ENCODE assay signal across 12 cellular contexts in genomic region chr14:31326111-31326510, GRCh38.
DNase-seq lines count a peak whose midpoint lies in the region; ATAC-seq and TF ChIP-seq lines count a peak whose summit lies in the region.
"Had no signal": no experiment of that assay in that cellular context is flagged by ENCODE, and none has a peak within 500 bp of the region (broad histone marks: within the 10 kb centered on the region; RNA-seq: fewer than 3 reads in every experiment).

No MANE protein-coding gene starts in this region.

- H3K27me3 ChIP-seq in RWPE2 (ENCODE audit: insufficient read depth, poor library complexity, severe bottlenecking), result no peaks in the 10 kb centered on the region

- no peak overlapping the region for H3K27ac ChIP-seq in RWPE2 (ENCODE audit: poor library complexity, severe bottlenecking)
- H3K27ac ChIP-seq: skin epidermis had no signal

- peak; percentile 25 for DNase-seq in ACHN
- peak; percentile 53 for DNase-seq in HCEC 1CT
- DNase-seq in RWPE2 (ENCODE audit: low spot score), result no peak
- DNase-seq in fibroblast of peridontal ligament (ENCODE audit: extremely low read depth), result peak; percentile 71
- no peak for DNase-seq in NCI-H748 (lab: John Stamatoyannopoulos, UW; ENCODE audit: unreplicated experiment)
- no peak for DNase-seq in DMS153 treated with DMSO at 0.1 percent for 48 hours (lab: John Stamatoyannopoulos, UW; ENCODE audit: unreplicated experiment)
- no peak for DNase-seq in cerebellar cortex (ENCODE audit: low spot score)
- DNase-seq: activated naive CD4-positive, alpha-beta T cell treated with anti-CD3 and anti-CD28 coated beads, Interleukin-2, amount 50 U/mL, for 16 hours; DMS79; NCI-H774 had no signal

- ATAC-seq in RWPE2 (ENCODE audit: low read depth) (peak; percentile 63; the same call in 2 of the 3 replicates), HG03108 (IDR thresholded peaks at IDR 0.05; ENCODE audit: unreplicated experiment) (no peak)

- TF ChIP-seq CTCF in RWPE2 (IDR thresholded peaks at IDR 0.05; ENCODE audit: poor library complexity, severe bottlenecking), result peak; percentile 63

- no peak overlapping the region for H3K4me3 ChIP-seq in RWPE2 (ENCODE audit: severe bottlenecking)
- H3K4me3 ChIP-seq: skin epidermis had no signal

- H3K9me3 ChIP-seq in RWPE2 (ENCODE audit: severe bottlenecking), result peaks cover 6% of the 10 kb centered on the region

- H3K4me1 ChIP-seq in RWPE2 (ENCODE audit: insufficient read depth, poor library complexity, severe bottlenecking), result no peaks in the 10 kb centered on the region

- in situ Hi-C loops in ACHN (cut with HindIII; ENCODE audit: low pct_ligation_motif_present, low pct_unique_long_range_greater_than_20kb, low sequenced_read_pairs), result no loop called here

- peaks cover 4% of the 10 kb centered on the region for H3K36me3 ChIP-seq in RWPE2 (ENCODE audit: low read depth)

Comparison
In these comparisons a context has a peak if more than half of its experiments do, and no peak if none do; other contexts are left out.
1. DNase-seq: peak in ACHN (single experiment), HCEC 1CT (single experiment) and fibroblast of peridontal ligament (single experiment); none in RWPE2 (single experiment), NCI-H748 (single experiment), DMS153 treated with DMSO at 0.1 percent for 48 hours (single experiment) and cerebellar cortex (single experiment).